In the genomic region with DNA sequence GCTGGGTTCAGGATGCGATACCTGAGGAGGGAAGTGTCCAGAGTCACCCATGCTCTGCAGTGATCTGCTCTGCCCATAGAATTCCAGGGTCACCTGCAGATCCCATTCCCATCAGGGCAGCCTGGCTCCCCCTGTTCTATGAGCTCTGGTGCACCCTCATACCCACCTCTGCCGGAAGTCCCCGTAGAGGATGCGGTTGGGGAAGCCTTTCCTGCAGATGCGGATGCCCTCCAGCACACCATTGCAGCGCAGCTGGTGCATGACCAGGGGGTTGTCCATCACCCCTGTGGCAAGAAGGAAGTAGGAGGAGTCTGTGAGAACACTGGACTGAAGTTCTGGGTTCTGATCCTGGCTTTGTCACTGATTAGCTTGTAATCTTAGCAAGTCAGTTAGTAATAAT, we compare ENCODE assay signal across 7 cellular contexts. TPM values are rescaled to one million over a fixed set of nuclear protein-coding genes. Genes with fewer than 3 reads are reported as not detected.
"Had no signal": no experiment of that assay in that cellular context is flagged by ENCODE, and none has a peak within 500 bp of the region (broad histone marks: within the 10 kb centered on the region; RNA-seq: fewer than 3 reads in every experiment).

No MANE protein-coding gene starts in this region.

RNA-seq across cellular contexts. Expression of a gene that starts 9.7 kb away (rescaled TPM):
- total RNA-seq: GM23248, H4, H7, HepG2, HFFc6, HT1080 had no signal
- polyA plus RNA-seq: GM23248, IgD-negative memory B cell had no signal

RNA-seq across cellular contexts. Expression of a gene that starts 17.7 kb away (rescaled TPM):
- total RNA-seq: GM23248, H4, HepG2, HFFc6, HT1080 had no signal
- polyA plus RNA-seq: GM23248, IgD-negative memory B cell had no signal

RNA-seq across cellular contexts. Expression of a gene that starts 49.0 kb away (rescaled TPM):
- total RNA-seq: GM23248, H4, HepG2, HFFc6 had no signal
- polyA plus RNA-seq: GM23248, HepG2 had no signal

RNA-seq across cellular contexts. Expression of a gene that starts 53.2 kb away (rescaled TPM):
- total RNA-seq: GM23248, H4, HepG2, HFFc6, HT1080 had no signal
- polyA plus RNA-seq: GM23248, HepG2, IgD-negative memory B cell had no signal
